ENCODE assay signal across 10 cellular contexts in the genomic region with DNA sequence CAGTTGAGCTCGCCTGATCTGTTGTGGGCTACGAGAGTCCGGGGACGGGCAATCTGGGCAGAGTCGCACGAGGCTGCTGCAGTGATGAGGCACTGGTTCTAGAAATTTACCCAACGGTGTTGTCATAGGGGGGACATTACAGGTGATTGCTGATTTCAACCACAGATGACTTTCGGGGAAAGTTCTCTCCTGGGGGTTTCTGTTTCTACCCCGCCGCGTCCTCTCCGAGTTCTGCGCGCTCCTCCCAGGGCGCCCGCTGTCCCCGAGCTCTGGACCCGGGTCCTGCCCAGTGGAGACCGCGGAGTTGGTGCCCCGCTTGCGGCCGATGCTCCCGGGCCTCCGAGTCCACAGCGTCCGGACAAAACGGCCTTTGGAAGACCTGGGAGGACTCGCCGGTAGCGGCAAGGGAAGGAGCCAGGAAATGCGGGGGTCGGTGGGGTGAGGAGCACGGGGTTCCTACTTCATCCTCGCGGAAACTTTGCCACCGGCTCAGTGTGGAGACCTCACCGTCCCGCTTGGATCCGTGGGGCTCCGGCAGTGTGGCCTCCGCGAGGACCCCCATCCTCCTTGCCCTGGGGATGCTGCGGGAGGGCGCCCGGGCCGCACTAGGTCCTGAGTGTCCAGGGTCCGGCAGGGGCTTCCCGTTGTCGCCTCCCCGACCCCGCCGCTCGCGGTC. TPM values are rescaled to one million over a fixed set of nuclear protein-coding genes. Genes with fewer than 3 reads are reported as not detected.
DNase-seq lines count a peak whose midpoint lies in the region; ATAC-seq and TF ChIP-seq lines count a peak whose summit lies in the region.
"Had no signal": no experiment of that assay in that cellular context is flagged by ENCODE, and none has a peak within 500 bp of the region (broad histone marks: within the 10 kb centered on the region; RNA-seq: fewer than 3 reads in every experiment).

No MANE protein-coding gene starts in this region.

- in situ Hi-C loops in gastrocnemius medialis (cut with MboI; ENCODE audit: low sequenced_read_pairs in 4 of 4) = no loop called here

- POLR2A ChIA-PET in activated naive CD8-positive, alpha-beta T cell treated with anti-CD3 and anti-CD28 coated beads, Interleukin-2, amount 10 ng/mL, durations not matched to agents 7 days and 5 days (lab: Charles Lee) = no interaction called here

- H3K9me3 ChIP-seq in iPS-18a (ENCODE audit: control insufficient read depth, low read depth, low read length) (no peaks in the 10 kb centered on the region), gastrocnemius medialis (no peaks in the 10 kb centered on the region)

- peak; percentile 74 for DNase-seq in H7
- no peak for DNase-seq in activated naive CD8-positive, alpha-beta T cell treated with anti-CD3 and anti-CD28 coated beads, Interleukin-2, amount 10 ng/mL, durations not matched to agents 7 days and 5 days
- no peak for DNase-seq in gastrocnemius medialis
- no peak for DNase-seq in EL
- DNase-seq in cerebellar cortex (ENCODE audit: low spot score) = no peak
- no peak for DNase-seq in HuH-7.5 (ENCODE audit: low spot score)
- DNase-seq: GDM1, NCI-H2029 had no signal

- intact Hi-C loops in gastrocnemius medialis (cut with DNase I; ENCODE audit: low total_unique reads) = no loop called here

- H3K27me3 ChIP-seq in H7 (ENCODE audit: control insufficient read depth, insufficient read depth, low read length) = peaks cover 72% of the 10 kb centered on the region
- peaks cover 87% of the 10 kb centered on the region for H3K27me3 ChIP-seq in iPS-18a (ENCODE audit: control insufficient read depth, insufficient read depth, low read length)
- peaks cover 41 to 48% (median 46%) of the 10 kb centered on the region in 3 donors for H3K27me3 ChIP-seq in gastrocnemius medialis

- H3K9me3 Mint-ChIP-seq in activated naive CD8-positive, alpha-beta T cell treated with anti-CD3 and anti-CD28 coated beads, Interleukin-2, amount 10 ng/mL, durations not matched to agents 7 days and 5 days = no peaks in the 10 kb centered on the region

- no peaks in the 10 kb centered on the region for H3K36me3 ChIP-seq in H7 (replicated peaks; ENCODE audit: control insufficient read depth, insufficient read depth, low read length)
- no peaks in the 10 kb centered on the region for H3K36me3 ChIP-seq in iPS-18a (ENCODE audit: control insufficient read depth, low read depth, low read length)
- H3K36me3 ChIP-seq in gastrocnemius medialis = no peaks in the 10 kb centered on the region

- peaks cover 87% of the 10 kb centered on the region for H3K27me3 Mint-ChIP-seq in activated naive CD8-positive, alpha-beta T cell treated with anti-CD3 and anti-CD28 coated beads, Interleukin-2, amount 10 ng/mL, durations not matched to agents 7 days and 5 days

- H3K4me3 ChIP-seq in H7 (ENCODE audit: insufficient read depth, low read depth, low read length) = peak overlapping the region; percentile 37; the same call in 1 of the 2 replicates
- peak overlapping the region; percentile 48 for H3K4me3 ChIP-seq in iPS-18a (ENCODE audit: low read length)
- H3K4me3 ChIP-seq in gastrocnemius medialis = peak overlapping the region; percentile 21 to 57 (median 39)

- H3K4me1 Mint-ChIP-seq in activated naive CD8-positive, alpha-beta T cell treated with anti-CD3 and anti-CD28 coated beads, Interleukin-2, amount 10 ng/mL, durations not matched to agents 7 days and 5 days = peaks cover 10% of the 10 kb centered on the region

- ATAC-seq in activated naive CD8-positive, alpha-beta T cell treated with anti-CD3 and anti-CD28 coated beads, Interleukin-2, amount 10 ng/mL, durations not matched to agents 7 days and 5 days (ENCODE audit: low read depth) = no peak
- ATAC-seq in gastrocnemius medialis (no peak), GM18907 (IDR thresholded peaks at IDR 0.05; ENCODE audit: unreplicated experiment) (no peak)

- H3K36me3 Mint-ChIP-seq in activated naive CD8-positive, alpha-beta T cell treated with anti-CD3 and anti-CD28 coated beads, Interleukin-2, amount 10 ng/mL, durations not matched to agents 7 days and 5 days = peaks cover 3% of the 10 kb centered on the region

- H3K4me3 Mint-ChIP-seq in activated naive CD8-positive, alpha-beta T cell treated with anti-CD3 and anti-CD28 coated beads, Interleukin-2, amount 10 ng/mL, durations not matched to agents 7 days and 5 days = peak overlapping the region; percentile 64

- no peak for TF ChIP-seq POLR2A in gastrocnemius medialis (IDR thresholded peaks at IDR 0.05)

- no peak overlapping the region for H3K27ac Mint-ChIP-seq in activated naive CD8-positive, alpha-beta T cell treated with anti-CD3 and anti-CD28 coated beads, Interleukin-2, amount 10 ng/mL, durations not matched to agents 7 days and 5 days

- H3K27ac ChIP-seq in iPS-18a (ENCODE audit: low read length) = no peak overlapping the region
- H3K27ac ChIP-seq in gastrocnemius medialis = no peak overlapping the region

- no peak for TF ChIP-seq CTCF in gastrocnemius medialis (IDR thresholded peaks at IDR 0.05 in 4 of 5, conservative IDR thresholded peaks at IDR 0.05 in 1 of 5)

- no peak overlapping the region for H3K9ac ChIP-seq in iPS-18a (ENCODE audit: low read length)

- H3K4me1 ChIP-seq in iPS-18a (ENCODE audit: control insufficient read depth, low read depth, low read length) (no peaks in the 10 kb centered on the region), gastrocnemius medialis (peaks cover 6 to 13% of the 10 kb centered on the region in 2 donors)

RNA-seq across cellular contexts. Expression of a gene that starts 12.3 kb away (rescaled TPM):
- not detected in 2 replicates for total RNA-seq in H7 (2014; rRNA removed; shearing (Covaris generic))
- total RNA-seq in activated naive CD8-positive, alpha-beta T cell treated with anti-CD3 and anti-CD28 coated beads, Interleukin-2, amount 10 ng/mL, durations not matched to agents 7 days and 5 days = not detected
- total RNA-seq in gastrocnemius medialis = not detected

RNA-seq across cellular contexts. Expression of a gene that starts 31.3 kb away (rescaled TPM):
- 1.9 and 2.1 TPM in 2 replicates for total RNA-seq in H7 (2014; rRNA removed; shearing (Covaris generic))
- 1 to 10 TPM in 1 of 2 experiments, under 1 TPM in 1; 0.94 to 1.6 TPM for total RNA-seq in activated naive CD8-positive, alpha-beta T cell treated with anti-CD3 and anti-CD28 coated beads, Interleukin-2, amount 10 ng/mL, durations not matched to agents 7 days and 5 days
- 1 to 10 TPM in 1 of 4 donors, not detected in 3; 1.1 TPM for total RNA-seq in gastrocnemius medialis
